Comparison of ENCODE assay signal across 25 cellular contexts in the genomic region with DNA sequence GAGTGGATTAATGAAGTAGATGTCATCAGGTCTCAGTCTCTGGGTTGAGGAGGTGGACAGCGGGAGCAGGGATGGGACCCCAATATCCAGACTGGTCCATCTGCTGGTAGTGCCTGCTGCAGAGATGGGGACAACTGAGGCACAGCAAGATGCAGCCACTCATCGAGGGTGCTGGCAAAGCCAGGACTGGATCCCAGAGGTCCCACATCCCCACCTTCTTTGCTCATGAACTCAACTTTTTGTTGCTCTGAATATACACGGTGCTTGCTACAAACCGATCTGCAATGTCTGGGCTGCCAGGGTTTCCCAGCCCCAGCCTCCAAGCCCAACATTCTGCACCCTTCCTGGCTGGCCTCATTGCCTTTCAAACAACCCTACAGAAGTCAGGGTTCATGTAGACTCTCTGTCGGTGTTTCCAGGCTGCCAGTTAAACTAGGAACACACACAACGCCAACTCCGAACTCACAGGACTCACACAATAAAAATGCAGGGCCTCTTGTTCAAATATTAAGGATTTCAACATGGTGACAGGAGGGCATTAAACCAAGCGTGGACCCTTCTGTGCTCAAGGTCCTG.
"Had no signal": no experiment of that assay in that cellular context is flagged by ENCODE, and none has a peak within 500 bp of the region (broad histone marks: within the 10 kb centered on the region; RNA-seq: fewer than 3 reads in every experiment).

No MANE protein-coding gene starts in this region.

- H3K36me3 Mint-ChIP-seq: natural killer cell; stimulated activated effector memory CD8-positive, alpha-beta T cell treated with anti-CD3 and anti-CD28 coated beads, Interleukin-12 subunit alpha, Interleukin-12 subunit beta, amount 100 ng/mL, for 72 hours had no signal

- H3K4me3 ChIP-seq: esophagus muscularis mucosa, heart right ventricle, lower lobe of right lung, pancreas, skin epidermis, thyroid gland, upper lobe of right lung had no signal

- H3K9me3 Mint-ChIP-seq: activated CD8-positive, alpha-beta T cell treated with anti-CD3 and anti-CD28 coated beads for 36 hours; activated T-cell treated with anti-CD3 and anti-CD28 coated beads, Interleukin-2, amount 50 U/mL, for 4 hours; activated T-helper 17 cell treated with anti-CD3 and anti-CD28 coated beads, Interleukin-2, amount 50 U/mL, for 72 hours; central memory CD8-positive, alpha-beta T cell; dendritic cell treated with granulocyte-macrophage colony-stimulating factor and Interleukin-4, amounts not matched to agents 40 ng/mL and 50 ng/mL, for 4 days; natural killer cell; stimulated activated naive CD8-positive, alpha-beta T cell treated with anti-CD3 and anti-CD28 coated beads, Interleukin-15, amount 100 ng/mL, for 72 hours had no signal

- H3K4me3 Mint-ChIP-seq: activated B cell treated with CpG ODN at 0.5 μM for 24 hours; activated CD8-positive, alpha-beta T cell treated with anti-CD3 and anti-CD28 coated beads for 36 hours; activated T-cell treated with anti-CD3 and anti-CD28 coated beads, Interleukin-2, amount 50 U/mL, for 4 hours; activated T-helper 17 cell treated with anti-CD3 and anti-CD28 coated beads, Interleukin-2, amount 50 U/mL, for 72 hours; central memory CD8-positive, alpha-beta T cell; dendritic cell treated with granulocyte-macrophage colony-stimulating factor and Interleukin-4, amounts not matched to agents 40 ng/mL and 50 ng/mL, for 4 days; natural killer cell; stimulated activated effector memory CD8-positive, alpha-beta T cell treated with anti-CD3 and anti-CD28 coated beads, Interleukin-12 subunit alpha, Interleukin-12 subunit beta, amount 100 ng/mL, for 72 hours; stimulated activated naive CD8-positive, alpha-beta T cell treated with anti-CD3 and anti-CD28 coated beads, Interleukin-15, amount 100 ng/mL, for 72 hours had no signal

- H3K27ac Mint-ChIP-seq: activated B cell treated with CpG ODN at 0.5 μM for 24 hours; activated CD8-positive, alpha-beta T cell treated with anti-CD3 and anti-CD28 coated beads for 36 hours; activated T-helper 17 cell treated with anti-CD3 and anti-CD28 coated beads, Interleukin-2, amount 50 U/mL, for 72 hours; dendritic cell treated with granulocyte-macrophage colony-stimulating factor and Interleukin-4, amounts not matched to agents 40 ng/mL and 50 ng/mL, for 4 days; natural killer cell; stimulated activated effector memory CD8-positive, alpha-beta T cell treated with anti-CD3 and anti-CD28 coated beads, Interleukin-12 subunit alpha, Interleukin-12 subunit beta, amount 100 ng/mL, for 72 hours had no signal

- H3K4me1 ChIP-seq: lower lobe of right lung, pancreas, thyroid gland, upper lobe of right lung had no signal

- H3K9me3 ChIP-seq: esophagus muscularis mucosa, heart right ventricle, lower lobe of right lung, pancreas, thyroid gland, upper lobe of right lung had no signal

- ATAC-seq: activated CD8-positive, alpha-beta T cell treated with anti-CD3 and anti-CD28 coated beads for 36 hours; activated T-cell treated with anti-CD3 and anti-CD28 coated beads, Interleukin-2, amount 50 U/mL, for 4 hours; activated T-helper 17 cell treated with anti-CD3 and anti-CD28 coated beads, Interleukin-2, amount 50 U/mL, for 72 hours; foreskin keratinocyte; left lobe of liver; lower lobe of right lung; natural killer cell; stimulated activated effector memory CD8-positive, alpha-beta T cell treated with anti-CD3 and anti-CD28 coated beads, Interleukin-12 subunit alpha, Interleukin-12 subunit beta, amount 100 ng/mL, for 72 hours; stimulated activated naive CD8-positive, alpha-beta T cell treated with anti-CD3 and anti-CD28 coated beads, Interleukin-15, amount 100 ng/mL, for 72 hours; upper lobe of right lung had no signal

- H3K27me3 ChIP-seq: esophagus muscularis mucosa, foreskin keratinocyte, pancreas, thyroid gland had no signal

- H3K36me3 ChIP-seq: esophagus muscularis mucosa, heart right ventricle, lower lobe of right lung, pancreas, thyroid gland, upper lobe of right lung had no signal

- H3K4me1 Mint-ChIP-seq: activated B cell treated with CpG ODN at 0.5 μM for 24 hours; activated T-helper 17 cell treated with anti-CD3 and anti-CD28 coated beads, Interleukin-2, amount 50 U/mL, for 72 hours; central memory CD8-positive, alpha-beta T cell; natural killer cell; stimulated activated effector memory CD8-positive, alpha-beta T cell treated with anti-CD3 and anti-CD28 coated beads, Interleukin-12 subunit alpha, Interleukin-12 subunit beta, amount 100 ng/mL, for 72 hours; stimulated activated naive CD8-positive, alpha-beta T cell treated with anti-CD3 and anti-CD28 coated beads, Interleukin-15, amount 100 ng/mL, for 72 hours had no signal

- FAIRE-seq: astrocyte, pancreas had no signal

- H3K27ac ChIP-seq: esophagus muscularis mucosa, foreskin keratinocyte, lower lobe of right lung, pancreas, skin epidermis, thyroid gland, upper lobe of right lung had no signal

- DNase-seq: activated B cell treated with CpG ODN at 0.5 μM for 24 hours; activated CD4-positive, alpha-beta T cell treated with anti-CD3 and anti-CD28 coated beads, Interleukin-2, amount 50 U/mL, for 1 hour; activated CD8-positive, alpha-beta T cell treated with anti-CD3 and anti-CD28 coated beads for 36 hours; activated gamma-delta T cell treated with Interleukin-2 at 50 U/mL for 16 hours; activated naive CD4-positive, alpha-beta T cell treated with anti-CD3 and anti-CD28 coated beads, Interleukin-2, amount 50 U/mL, for 16 hours; activated T-cell treated with anti-CD3 and anti-CD28 coated beads, Interleukin-2, amount 50 U/mL, for 4 hours; amniotic stem cell; foreskin keratinocyte; lower lobe of right lung; natural killer cell; stimulated activated CD4-positive, alpha-beta T cell treated with anti-CD3 and anti-CD28 coated beads, Interleukin-4, amount 100 ng/mL, for 24 hours; stimulated activated naive CD8-positive, alpha-beta T cell treated with anti-CD3 and anti-CD28 coated beads, Interleukin-15, amount 100 ng/mL, for 72 hours; T-helper 2 cell; upper lobe of right lung had no signal
